In genomic region chr13:40221460-40222201, GRCh38 we compare ENCODE assay signal across 8 cellular contexts.
A peak's percentile ranks its signal among the peaks of the same experiment; 100 is the strongest.
DNase-seq lines count a peak whose midpoint lies in the region; ATAC-seq, FAIRE-seq and TF ChIP-seq lines count a peak whose summit lies in the region.

No MANE protein-coding gene starts in this region.

- DNase-seq in GM12892 (ENCODE audit: insufficient read length) (no peak), fibroblast of the conjunctiva (ENCODE audit: low read depth) (peak; percentile 89), sciatic nerve (ENCODE audit: low spot score) (no peak), BE2C (no peak), SKM-1 treated with dmso at 0.1 percent for 144 hours (lab: John Stamatoyannopoulos, UW; ENCODE audit: unreplicated experiment) (no peak)
- DNase-seq in activated CD4-positive, alpha-beta T cell treated with anti-CD3 and anti-CD28 coated beads, Interleukin-2, amount 10 ng/mL, durations not matched to agents 24 days and 14 days, result peak; percentile 74

- no peaks in the 10 kb centered on the region for H3K36me3 Mint-ChIP-seq in activated CD4-positive, alpha-beta T cell treated with anti-CD3 and anti-CD28 coated beads, Interleukin-2, amount 10 ng/mL, durations not matched to agents 24 days and 14 days (ENCODE audit: low read depth)

- ATAC-seq in sciatic nerve, result peak; percentile 95
- no peak for ATAC-seq in GM21447 (IDR thresholded peaks at IDR 0.05; ENCODE audit: unreplicated experiment)
- no peak for ATAC-seq in HG03095 (IDR thresholded peaks at IDR 0.05; ENCODE audit: unreplicated experiment)

- FAIRE-seq in GM12892 (lab: Jason Lieb, UNC), result peak; percentile 44

- H3K4me1 Mint-ChIP-seq in activated CD4-positive, alpha-beta T cell treated with anti-CD3 and anti-CD28 coated beads, Interleukin-2, amount 10 ng/mL, durations not matched to agents 24 days and 14 days, result peaks cover 36% of the 10 kb centered on the region

- peak overlapping the region; percentile 45 for H3K27ac Mint-ChIP-seq in activated CD4-positive, alpha-beta T cell treated with anti-CD3 and anti-CD28 coated beads, Interleukin-2, amount 10 ng/mL, durations not matched to agents 24 days and 14 days

- H3K27me3 ChIP-seq in BE2C, result no peaks in the 10 kb centered on the region

- peak overlapping the region; percentile 49 for H3K4me3 Mint-ChIP-seq in activated CD4-positive, alpha-beta T cell treated with anti-CD3 and anti-CD28 coated beads, Interleukin-2, amount 10 ng/mL, durations not matched to agents 24 days and 14 days

- H3K27me3 Mint-ChIP-seq in activated CD4-positive, alpha-beta T cell treated with anti-CD3 and anti-CD28 coated beads, Interleukin-2, amount 10 ng/mL, durations not matched to agents 24 days and 14 days, result no peaks in the 10 kb centered on the region

- H3K36me3 ChIP-seq in BE2C, result no peaks in the 10 kb centered on the region

- no peak for TF ChIP-seq POLR2A in GM12892 (IDR thresholded peaks at IDR 0.05; ENCODE audit: low read depth, low read length)

- H3K9me3 ChIP-seq in BE2C, result no peaks in the 10 kb centered on the region

- H3K4me1 ChIP-seq in BE2C, result no peaks in the 10 kb centered on the region

- H3K9me3 Mint-ChIP-seq in activated CD4-positive, alpha-beta T cell treated with anti-CD3 and anti-CD28 coated beads, Interleukin-2, amount 10 ng/mL, durations not matched to agents 24 days and 14 days, result peaks cover 3% of the 10 kb centered on the region

- intact Hi-C loops in activated CD4-positive, alpha-beta T cell treated with anti-CD3 and anti-CD28 coated beads, Interleukin-2, amount 10 ng/mL, durations not matched to agents 24 days and 14 days (cut with micrococcal nuclease), result loop anchor here (2.0 to 5.0 kb wide), 7 partner anchors 34 to 441 kb away; no protein-coding TSS in a partner anchor
- intact Hi-C loops in sciatic nerve (cut with DNase I), result no loop called here

- H3K4me3 ChIP-seq in BE2C (ENCODE audit: low read depth, low read length), result no peak overlapping the region

- TF ChIP-seq CTCF in BE2C (IDR thresholded peaks at IDR 0.05; ENCODE audit: low read depth, low read length), result no peak

Comparison
In these comparisons a context has a peak if more than half of its experiments do, and no peak if none do; other contexts are left out.
1. DNase-seq: peak in activated CD4-positive, alpha-beta T cell treated with anti-CD3 and anti-CD28 coated beads, Interleukin-2, amount 10 ng/mL, durations not matched to agents 24 days and 14 days (single experiment) and fibroblast of the conjunctiva (single experiment); none in GM12892 (single experiment), sciatic nerve (single experiment), BE2C (single experiment) and SKM-1 treated with dmso at 0.1 percent for 144 hours (single experiment).